Comparison of ENCODE assay signal across 23 cellular contexts in the genomic region with DNA sequence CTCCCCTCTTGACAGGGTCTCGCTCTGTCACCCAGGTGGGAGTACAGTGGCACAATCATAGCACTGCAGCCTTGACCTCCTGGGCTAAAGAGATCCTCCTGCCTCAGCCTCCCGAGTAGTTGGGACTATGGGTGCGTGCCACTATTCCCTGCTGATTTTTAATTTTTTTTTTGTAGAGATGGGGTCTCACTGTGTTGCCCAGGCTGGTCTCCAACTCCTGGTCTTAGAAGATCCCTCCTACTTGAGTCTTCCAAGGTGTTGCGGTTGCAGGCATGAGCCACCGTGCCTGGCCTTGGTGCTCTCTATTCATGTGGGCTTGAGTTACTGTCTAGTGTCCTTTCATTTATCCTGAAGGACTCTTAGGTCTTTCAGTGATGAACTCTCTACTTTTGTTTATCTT.
"Had no signal": no experiment of that assay in that cellular context is flagged by ENCODE, and none has a peak within 500 bp of the region (broad histone marks: within the 10 kb centered on the region; RNA-seq: fewer than 3 reads in every experiment).

No MANE protein-coding gene starts in this region.

- H3K4me1 ChIP-seq: neural progenitor cell, parathyroid adenoma had no signal

- H3K9ac ChIP-seq: neural progenitor cell, parathyroid adenoma had no signal

- H3K4me1 Mint-ChIP-seq: neural progenitor cell had no signal

- H3K27me3 Mint-ChIP-seq: memory B cell; progenitor cell of endocrine pancreas; stimulated activated naive CD8-positive, alpha-beta T cell treated with anti-CD3 and anti-CD28 coated beads, Interleukin-15, amount 100 ng/mL, for 72 hours; type B pancreatic cell had no signal

- ATAC-seq: left ventricle myocardium superior; lower lobe of right lung; stimulated activated naive CD8-positive, alpha-beta T cell treated with anti-CD3 and anti-CD28 coated beads, Interleukin-15, amount 100 ng/mL, for 72 hours had no signal

- H3K27ac ChIP-seq: dorsolateral prefrontal cortex, lower lobe of right lung, neural progenitor cell, parathyroid adenoma, skin epidermis, thyroid gland had no signal

- H3K9me3 ChIP-seq: lower lobe of right lung, thyroid gland had no signal

- FAIRE-seq: colon, frontal cortex, keratinocyte, urothelium cell line had no signal

- H3K4me3 Mint-ChIP-seq: memory B cell; nephron; neural progenitor cell; stimulated activated naive CD8-positive, alpha-beta T cell treated with anti-CD3 and anti-CD28 coated beads, Interleukin-15, amount 100 ng/mL, for 72 hours; type B pancreatic cell had no signal

- H3K9me3 Mint-ChIP-seq: memory B cell; nephron; stimulated activated naive CD8-positive, alpha-beta T cell treated with anti-CD3 and anti-CD28 coated beads, Interleukin-15, amount 100 ng/mL, for 72 hours; type B pancreatic cell had no signal

- H3K27me3 ChIP-seq: dorsolateral prefrontal cortex, neural progenitor cell, thyroid gland had no signal

- DNase-seq: cerebellar nuclear complex; dorsolateral prefrontal cortex; effector CD4-positive, alpha-beta T cell; hypothalamus; left ventricle myocardium superior; lower lobe of right lung; stimulated activated CD4-positive, alpha-beta T cell treated with anti-CD3 and anti-CD28 coated beads, Interleukin-1b, Interleukin-23, amount 100 ng/mL, for 48 hours; stimulated activated CD4-positive, alpha-beta T cell treated with anti-CD3 and anti-CD28 coated beads, Interleukin-4, amount 100 ng/mL, for 1 hour; stimulated activated CD8-positive, alpha-beta memory T cell treated with anti-CD3 and anti-CD28 coated beads, Interleukin-4, amount 100 ng/mL, for 48 hours; stimulated activated naive CD4-positive, alpha-beta T cell; stimulated activated naive CD8-positive, alpha-beta T cell treated with anti-CD3 and anti-CD28 coated beads, Interleukin-15, amount 100 ng/mL, for 72 hours; thyroid gland had no signal

- H3K4me3 ChIP-seq: dorsolateral prefrontal cortex, lower lobe of right lung, neural progenitor cell, skin epidermis, thyroid gland had no signal

- H3K27ac Mint-ChIP-seq: memory B cell, nephron, neural progenitor cell, progenitor cell of endocrine pancreas, type B pancreatic cell had no signal

- H3K36me3 ChIP-seq: neural progenitor cell, thyroid gland had no signal

- H3K4me2 ChIP-seq: neural progenitor cell had no signal

- H2AFZ ChIP-seq: neural progenitor cell, parathyroid adenoma had no signal
